Comparison of ENCODE assay signal across 17 cellular contexts in genomic region chr15:40286794-40287193, GRCh38. TPM values are rescaled to one million over a fixed set of nuclear protein-coding genes. Genes with fewer than 3 reads are reported as not detected.
A peak's percentile ranks its signal among the peaks of the same experiment; 100 is the strongest.
DNase-seq lines count a peak whose midpoint lies in the region; ATAC-seq and TF ChIP-seq lines count a peak whose summit lies in the region.
"Had no signal": no experiment of that assay in that cellular context is flagged by ENCODE, and none has a peak within 500 bp of the region (broad histone marks: within the 10 kb centered on the region; RNA-seq: fewer than 3 reads in every experiment).

No MANE protein-coding gene starts in this region.

- no peak overlapping the region for H3K18ac ChIP-seq in mesenchymal stem cell (ENCODE audit: low read depth in 1 of 2, low read length in 2 of 2)
- no peak overlapping the region for H3K18ac ChIP-seq in trophoblast cell (ENCODE audit: low read length)

- H2BK12ac ChIP-seq in mesenchymal stem cell (ENCODE audit: low read length in 2 of 2) = no peak overlapping the region
- no peak overlapping the region for H2BK12ac ChIP-seq in trophoblast cell (ENCODE audit: low read length)

- peak overlapping the region in 3 of 5 experiments; percentile 35 to 65 (median 47) for H3K27ac Mint-ChIP-seq in brain
- H3K27ac Mint-ChIP-seq: H9 had no signal

- no peak overlapping the region for H4K12ac ChIP-seq in trophoblast cell (ENCODE audit: low read depth, low read length)

- peaks cover 46% of the 10 kb centered on the region for H3K4me1 ChIP-seq in mesenchymal stem cell (ENCODE audit: control insufficient read depth, insufficient read depth, low read depth, low read length)
- H3K4me1 ChIP-seq in trophoblast cell (ENCODE audit: control insufficient read depth in 1 of 2, insufficient read depth in 2 of 2, low read length in 2 of 2) = peaks cover 35 to 41% of the 10 kb centered on the region in 2 experiments
- peaks cover 32% of the 10 kb centered on the region for H3K4me1 ChIP-seq in vagina

- DNase-seq in SK-N-MC (ENCODE audit: low read depth, low spot score) (no peak), mesenchymal stem cell (no peak), trophoblast cell (no peak), vagina (ENCODE audit: extremely low spot score in 2 of 2) (no peak), G401 (ENCODE audit: low spot score) (no peak)
- DNase-seq: CD4-positive, alpha-beta memory T cell; DMS153; DMS79; GOT3; H9 had no signal

- peaks cover 2% of the 10 kb centered on the region for H3K79me2 ChIP-seq in trophoblast cell (ENCODE audit: control insufficient read depth, insufficient read depth, low read length, poor library complexity)

- no peak for TF ChIP-seq CTCF in brain (conservative IDR thresholded peaks at IDR 0.05)
- TF ChIP-seq CTCF in vagina (IDR thresholded peaks at IDR 0.05) = no peak

- H3K36me3 ChIP-seq in SK-N-MC (ENCODE audit: insufficient read depth, low read length) (no peaks in the 10 kb centered on the region), mesenchymal stem cell (ENCODE audit: control insufficient read depth in 1 of 2, insufficient read depth in 2 of 2, low read depth in 1 of 2, low read length in 2 of 2) (no peaks in the 10 kb centered on the region), trophoblast cell (ENCODE audit: control insufficient read depth in 1 of 2, insufficient read depth in 2 of 2, low read length in 2 of 2) (no peaks in the 10 kb centered on the region), vagina (no peaks in the 10 kb centered on the region)

- no peaks in the 10 kb centered on the region for H3K79me1 ChIP-seq in mesenchymal stem cell (replicated peaks; ENCODE audit: low read length, poor library complexity, severe bottlenecking)
- H3K79me1 ChIP-seq in trophoblast cell (ENCODE audit: low read length) = peaks cover 10% of the 10 kb centered on the region

- H2AK5ac ChIP-seq in mesenchymal stem cell (ENCODE audit: low read length, severe bottlenecking) (no peak overlapping the region), trophoblast cell (ENCODE audit: low read length) (peak overlapping the region; percentile 47)

- H3K9me3 ChIP-seq in SK-N-MC (ENCODE audit: low read depth, low read length) = no peaks in the 10 kb centered on the region
- H3K9me3 ChIP-seq in mesenchymal stem cell (ENCODE audit: control insufficient read depth, low read length) = no peaks in the 10 kb centered on the region
- H3K9me3 ChIP-seq in trophoblast cell (ENCODE audit: insufficient read depth, low read depth, low read length) = peaks cover 4% of the 10 kb centered on the region
- no peaks in the 10 kb centered on the region for H3K9me3 ChIP-seq in vagina
- H3K9me3 ChIP-seq: A549, BLaER1 had no signal

- peak overlapping the region; percentile 43 for H4K91ac ChIP-seq in mesenchymal stem cell (ENCODE audit: low read length)
- H4K91ac ChIP-seq in trophoblast cell (ENCODE audit: low read depth, low read length) = peak overlapping the region; percentile 13

- no peak overlapping the region for H2BK5ac ChIP-seq in mesenchymal stem cell (ENCODE audit: low read depth, low read length, poor library complexity, severe bottlenecking)
- H2BK5ac ChIP-seq in trophoblast cell (ENCODE audit: low read depth, low read length, poor library complexity) = no peak overlapping the region

- 80% methylated on average over 6 of the region's 7 CpGs for WGBS in mesenchymal stem cell
- WGBS in trophoblast cell (ENCODE audit: extremely low coverage, insufficient coverage, insufficient read length) = no CpG with 5 or more reads among the region's 7 CpGs

- no peak overlapping the region for H3K4me3 Mint-ChIP-seq in brain
- H3K4me3 Mint-ChIP-seq: CD14-positive monocyte; CD4-positive, alpha-beta memory T cell; H9 had no signal

- H3K23ac ChIP-seq in mesenchymal stem cell (ENCODE audit: low read length in 2 of 2) (no peak overlapping the region), trophoblast cell (ENCODE audit: low read length) (no peak overlapping the region)

- TF ChIP-seq POLR2A in vagina (IDR thresholded peaks at IDR 0.05) = no peak

- H2AFZ ChIP-seq in mesenchymal stem cell (ENCODE audit: low read depth, low read length) (no peak overlapping the region), trophoblast cell (ENCODE audit: insufficient read depth, low read length, poor library complexity) (no peak overlapping the region)

- ATAC-seq in HG03565 (IDR thresholded peaks at IDR 0.05; ENCODE audit: unreplicated experiment) = no peak
- ATAC-seq: A549, GM12878 had no signal

- no peak overlapping the region for H2BK15ac ChIP-seq in mesenchymal stem cell (ENCODE audit: low read depth, poor library complexity, severe bottlenecking)

- peaks cover 47% of the 10 kb centered on the region for H3K27me3 Mint-ChIP-seq in brain
- H3K27me3 Mint-ChIP-seq: CD4-positive, alpha-beta memory T cell had no signal

- no peak overlapping the region for H3K4ac ChIP-seq in mesenchymal stem cell (ENCODE audit: low read depth in 1 of 2, low read length in 2 of 2)
- peak overlapping the region; percentile 6 for H3K4ac ChIP-seq in trophoblast cell (ENCODE audit: low read depth, low read length)

- peak overlapping the region; percentile 5 for H4K8ac ChIP-seq in mesenchymal stem cell (ENCODE audit: low read length)
- H4K8ac ChIP-seq in trophoblast cell (ENCODE audit: low read depth, low read length) = no peak overlapping the region

- H2BK120ac ChIP-seq in mesenchymal stem cell (ENCODE audit: low read depth, low read length) = no peak overlapping the region
- H2BK120ac ChIP-seq in trophoblast cell (ENCODE audit: insufficient read depth, low read length, poor library complexity) = no peak overlapping the region

- H3K27ac ChIP-seq in SK-N-MC = peak overlapping the region; percentile 89
- H3K27ac ChIP-seq in mesenchymal stem cell (ENCODE audit: low read length, poor library complexity, severe bottlenecking) = no peak overlapping the region
- no peak overlapping the region for H3K27ac ChIP-seq in trophoblast cell (ENCODE audit: low read depth, low read length)
- H3K27ac ChIP-seq in vagina = no peak overlapping the region
- H3K27ac ChIP-seq: BLaER1 had no signal

- in situ Hi-C loops in G401 (cut with HindIII; ENCODE audit: low sequenced_read_pairs) = no loop called here

- H3K4me2 ChIP-seq in mesenchymal stem cell (ENCODE audit: low read length, poor library complexity, severe bottlenecking) (no peak overlapping the region), trophoblast cell (ENCODE audit: low read length) (no peak overlapping the region)
- H3K4me2 ChIP-seq: A549, BLaER1 had no signal

- peaks cover 0 to 6% (median 0%) of the 10 kb centered on the region in 5 experiments for H3K9me3 Mint-ChIP-seq in brain
- H3K9me3 Mint-ChIP-seq: H9 had no signal

- H3K9ac ChIP-seq in SK-N-MC (ENCODE audit: insufficient read length) (no peak overlapping the region), mesenchymal stem cell (ENCODE audit: low read length) (no peak overlapping the region), trophoblast cell (ENCODE audit: low read length) (no peak overlapping the region)
- H3K9ac ChIP-seq: BLaER1 had no signal

- no peaks in the 10 kb centered on the region for H3K36me3 Mint-ChIP-seq in brain

- H3K14ac ChIP-seq in mesenchymal stem cell (ENCODE audit: low read length in 2 of 2) = no peak overlapping the region
- no peak overlapping the region for H3K14ac ChIP-seq in trophoblast cell (ENCODE audit: low read length)

- intact Hi-C loops in vagina (cut with DNase I) = no loop called here

- H3K4me3 ChIP-seq in SK-N-MC (no peak overlapping the region), mesenchymal stem cell (ENCODE audit: insufficient read depth in 1 of 2, low read depth in 1 of 2, low read length in 2 of 2) (no peak overlapping the region), trophoblast cell (ENCODE audit: low read depth, low read length) (no peak overlapping the region), vagina (no peak overlapping the region)
- H3K4me3 ChIP-seq: A549, BLaER1, GM12878 had no signal

- peaks cover 66% of the 10 kb centered on the region for H3K4me1 Mint-ChIP-seq in brain

- H3K27me3 ChIP-seq in mesenchymal stem cell (ENCODE audit: control insufficient read depth in 1 of 2, insufficient read depth in 1 of 2, low read length in 2 of 2) = peaks cover 38 to 49% of the 10 kb centered on the region in 2 experiments
- peaks cover 37% of the 10 kb centered on the region for H3K27me3 ChIP-seq in trophoblast cell (ENCODE audit: insufficient read depth, low read length)
- H3K27me3 ChIP-seq in vagina = peaks cover 7% of the 10 kb centered on the region

RNA-seq across cellular contexts. Expression of gene ANKRD63, which starts 3.9 kb away (rescaled TPM):
- polyA plus RNA-seq in brain (ENCODE audit: insufficient read depth, low read depth, low replicate concordance) = not detected
- polyA plus RNA-seq in mesenchymal stem cell (2013, experiment 1 of 2) = not detected
- not detected for polyA plus RNA-seq in mesenchymal stem cell (2013, experiment 2 of 2)
- 0.15 and 0.21 TPM in 2 replicates for polyA plus RNA-seq in trophoblast cell (2013)
- not detected for total RNA-seq in vagina
- total RNA-seq in G401 (2014; rRNA removed; shearing (Covaris generic)) = 8.4 and 14.9 TPM in 2 replicates
- total RNA-seq: CD4-positive, alpha-beta memory T cell; GM12878; HT-29 had no signal
- polyA plus RNA-seq: CD14-positive monocyte; CD4-positive, alpha-beta memory T cell; GM12878 had no signal

RNA-seq across cellular contexts. Expression of gene PLCB2, which starts 20.9 kb away (rescaled TPM):
- polyA plus RNA-seq in brain (ENCODE audit: insufficient read depth, low read depth, low replicate concordance) = 3.9 TPM
- polyA plus RNA-seq in mesenchymal stem cell (2013, experiment 1 of 2) = 14.0 TPM
- polyA plus RNA-seq in mesenchymal stem cell (2013, experiment 2 of 2) = 13.9 TPM
- polyA plus RNA-seq in trophoblast cell (2013) = 1.1 and 1.5 TPM in 2 replicates
- 14.0 TPM for total RNA-seq in vagina
- total RNA-seq in G401 (2014; rRNA removed; shearing (Covaris generic)) = 99.6 and 145 TPM in 2 replicates

RNA-seq across cellular contexts. Expression of gene INAFM2, which starts 36.7 kb away (rescaled TPM):
- polyA plus RNA-seq in brain (ENCODE audit: insufficient read depth, low read depth, low replicate concordance) = 9.5 TPM
- polyA plus RNA-seq in mesenchymal stem cell (2013, experiment 1 of 2) = 75.5 TPM
- polyA plus RNA-seq in mesenchymal stem cell (2013, experiment 2 of 2) = 80.9 TPM
- polyA plus RNA-seq in trophoblast cell (2013) = 35.8 and 37.5 TPM in 2 replicates
- total RNA-seq in vagina = 5.2 TPM
- total RNA-seq in G401 (2014; rRNA removed; shearing (Covaris generic)) = 203 TPM in 2 replicates

RNA-seq across cellular contexts. Expression of gene PAK6, which starts 47.9 kb away (rescaled TPM):
- polyA plus RNA-seq in brain (ENCODE audit: insufficient read depth, low read depth, low replicate concordance) = 8.8 TPM
- polyA plus RNA-seq in mesenchymal stem cell (2013, experiment 1 of 2) = 0.18 TPM
- 0.10 TPM for polyA plus RNA-seq in mesenchymal stem cell (2013, experiment 2 of 2)
- polyA plus RNA-seq in trophoblast cell (2013) = 8.4 and 8.5 TPM in 2 replicates
- 19.9 TPM for total RNA-seq in vagina
- 1.8 TPM in 1 of 2 replicates, not detected in the other for total RNA-seq in G401 (2014; rRNA removed; shearing (Covaris generic))
- polyA plus RNA-seq: CD14-positive monocyte had no signal

RNA-seq across cellular contexts. Expression of gene CCDC9B, which starts 53.9 kb away (rescaled TPM):
- polyA plus RNA-seq in brain (ENCODE audit: insufficient read depth, low read depth, low replicate concordance) = 1.2 TPM
- polyA plus RNA-seq in mesenchymal stem cell (2013, experiment 1 of 2) = 34.5 TPM
- 31.6 TPM for polyA plus RNA-seq in mesenchymal stem cell (2013, experiment 2 of 2)
- polyA plus RNA-seq in trophoblast cell (2013) = 0.15 and 0.31 TPM in 2 replicates
- 16.0 TPM for total RNA-seq in vagina
- total RNA-seq in G401 (2014; rRNA removed; shearing (Covaris generic)) = 4.7 and 5.9 TPM in 2 replicates

Comparison
In these comparisons a context has a peak if more than half of its experiments do, and no peak if none do; other contexts are left out.
1. RNA of gene INAFM2, which starts 36.7 kb away (total RNA-seq): 203 TPM in G401; 5.2 TPM in vagina (single experiment); every median in the first group is over 10 times any median in the second.